ENCODE assay signal across 19 cellular contexts in genomic region chr3:117356296-117356695, GRCh38.
"Had no signal": no experiment of that assay in that cellular context is flagged by ENCODE, and none has a peak within 500 bp of the region (broad histone marks: within the 10 kb centered on the region; RNA-seq: fewer than 3 reads in every experiment).

No MANE protein-coding gene starts in this region.

- H3K27me3 ChIP-seq: esophagus muscularis mucosa, gastroesophageal sphincter, heart left ventricle, neutrophil, pancreas, right lobe of liver, tibial nerve, uterus had no signal

- H3K4me3 Mint-ChIP-seq: activated naive CD8-positive, alpha-beta T cell; dendritic cell treated with granulocyte-macrophage colony-stimulating factor and Interleukin-4, amounts not matched to agents 40 ng/mL and 50 ng/mL, for 4 days; naive thymus-derived CD8-positive, alpha-beta T cell; stimulated activated naive CD8-positive, alpha-beta T cell treated with anti-CD3 and anti-CD28 coated beads, Interleukin-15, Interleukin-2, amounts not matched to agents 100 ng/mL and 50 ng/mL, for 24 hours had no signal

- H3K27ac Mint-ChIP-seq: activated naive CD8-positive, alpha-beta T cell; dendritic cell treated with granulocyte-macrophage colony-stimulating factor and Interleukin-4, amounts not matched to agents 40 ng/mL and 50 ng/mL, for 4 days; naive thymus-derived CD8-positive, alpha-beta T cell; stimulated activated naive CD8-positive, alpha-beta T cell treated with anti-CD3 and anti-CD28 coated beads, Interleukin-15, Interleukin-2, amounts not matched to agents 100 ng/mL and 50 ng/mL, for 24 hours had no signal

- H3K36me3 Mint-ChIP-seq: activated naive CD8-positive, alpha-beta T cell; naive thymus-derived CD8-positive, alpha-beta T cell had no signal

- H3K36me3 ChIP-seq: esophagus muscularis mucosa, gastroesophageal sphincter, heart left ventricle, neutrophil, pancreas, right lobe of liver, tibial nerve, uterus, WERI-Rb-1 had no signal

- H3K4me3 ChIP-seq: esophagus muscularis mucosa, gastroesophageal sphincter, heart left ventricle, pancreas, right lobe of liver, tibial nerve, uterus had no signal

- H3K4me1 ChIP-seq: esophagus muscularis mucosa, gastroesophageal sphincter, heart left ventricle, pancreas, right lobe of liver, tibial nerve, uterus had no signal

- DNase-seq: activated CD4-positive, alpha-beta T cell treated with anti-CD3 and anti-CD28 coated beads, Interleukin-2, amount 50 U/mL, for 4 hours; effector CD8-positive, alpha-beta T cell; heart left ventricle; left cardiac atrium; mesenchymal stem cell; naive thymus-derived CD8-positive, alpha-beta T cell; right lobe of liver; stimulated activated CD4-positive, alpha-beta T cell treated with anti-CD3 and anti-CD28 coated beads, Interleukin-15, amount 100 ng/mL, for 24 hours; stimulated activated CD4-positive, alpha-beta T cell treated with anti-CD3 and anti-CD28 coated beads, Interleukin-2, amount 100 ng/mL, for 48 hours; uterus had no signal

- H3K27me3 Mint-ChIP-seq: activated naive CD8-positive, alpha-beta T cell; dendritic cell treated with granulocyte-macrophage colony-stimulating factor and Interleukin-4, amounts not matched to agents 40 ng/mL and 50 ng/mL, for 4 days; naive thymus-derived CD8-positive, alpha-beta T cell; stimulated activated naive CD8-positive, alpha-beta T cell treated with anti-CD3 and anti-CD28 coated beads, Interleukin-15, Interleukin-2, amounts not matched to agents 100 ng/mL and 50 ng/mL, for 24 hours had no signal

- H3K27ac ChIP-seq: esophagus muscularis mucosa, gastroesophageal sphincter, heart left ventricle, neutrophil, pancreas, right lobe of liver, tibial nerve, uterus, WERI-Rb-1 had no signal

- ATAC-seq: heart left ventricle; naive thymus-derived CD8-positive, alpha-beta T cell had no signal
